ENCODE assay signal across 17 cellular contexts in the genomic region with DNA sequence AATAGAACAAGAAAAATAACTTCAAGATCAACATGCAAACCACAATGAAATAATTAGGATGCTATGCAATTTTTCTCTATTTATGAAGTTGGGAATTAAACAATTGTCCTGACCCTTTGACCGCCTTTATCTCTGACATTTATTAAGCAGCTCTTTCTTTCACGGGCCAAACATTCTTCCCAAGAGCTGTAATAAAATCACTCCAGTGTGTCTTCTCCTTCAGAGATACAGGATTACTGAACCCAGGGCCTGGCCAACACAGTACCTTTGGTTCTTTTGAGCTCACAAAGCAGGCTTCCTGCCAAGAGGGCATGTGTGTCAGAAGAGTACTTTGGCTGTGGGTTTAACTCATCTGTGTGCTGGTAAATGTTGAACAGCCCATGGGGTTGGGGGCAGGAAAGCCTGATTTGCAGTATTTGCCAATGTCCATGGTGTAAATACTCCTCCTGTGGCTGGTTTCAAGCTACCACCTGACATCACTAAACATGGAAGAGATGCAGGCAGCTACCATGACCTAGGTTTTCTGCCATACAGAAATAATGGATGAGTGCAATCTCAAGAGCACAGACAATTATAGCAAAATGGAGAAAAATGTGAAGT.
A peak's percentile ranks its signal among the peaks of the same experiment; 100 is the strongest.
DNase-seq lines count a peak whose midpoint lies in the region; ATAC-seq and TF ChIP-seq lines count a peak whose summit lies in the region.
"Had no signal": no experiment of that assay in that cellular context is flagged by ENCODE, and none has a peak within 500 bp of the region (broad histone marks: within the 10 kb centered on the region; RNA-seq: fewer than 3 reads in every experiment).

No MANE protein-coding gene starts in this region.

- TF ChIP-seq CTCF in SK-N-SH (IDR thresholded peaks at IDR 0.05), result no peak
- TF ChIP-seq CTCF in coronary artery (IDR thresholded peaks at IDR 0.05), result no peak

- no peaks in the 10 kb centered on the region for H3K79me2 ChIP-seq in SK-N-SH (ENCODE audit: insufficient read depth)

- no peak overlapping the region for H3K9ac ChIP-seq in SK-N-SH

- no peaks in the 10 kb centered on the region for H3K36me3 Mint-ChIP-seq in activated T-helper 1 cell treated with anti-CD3 and anti-CD28 coated beads, Interleukin-12 subunit alpha, Interleukin-12 subunit beta, Interleukin-2, Interleukin-4 antibody, amounts not matched to agents 30 ng/mL and 10 ng/mL and 1 ng/mL, durations not matched to agents 14 hours and 24 hours and 36 hours (ENCODE audit: low read depth)
- H3K36me3 Mint-ChIP-seq: stimulated activated naive B cell treated with anti-CD40 and anti-IgM and Interleukin-4, amounts not matched to agents 10 μg/mL and 1 μg/mL and 100 μg/mL, for 72 hours had no signal

- no peak for TF ChIP-seq RAD21 in SK-N-SH (IDR thresholded peaks at IDR 0.05; ENCODE audit: low read length)

- no peak overlapping the region for H3K4me3 ChIP-seq in SK-N-SH (ENCODE audit: low read depth in 2 of 2, low read length in 1 of 2)
- no peak overlapping the region for H3K4me3 ChIP-seq in coronary artery
- H3K4me3 ChIP-seq: K562 had no signal

- POLR2A ChIA-PET in SK-N-SH (lab: Yijun Ruan, JAX), result no interaction called here

- H3F3A ChIP-seq in SK-N-SH (replicated peaks; ENCODE audit: insufficient read depth), result no peaks in the 10 kb centered on the region

- no peaks in the 10 kb centered on the region for H3K4me1 Mint-ChIP-seq in activated T-helper 1 cell treated with anti-CD3 and anti-CD28 coated beads, Interleukin-12 subunit alpha, Interleukin-12 subunit beta, Interleukin-2, Interleukin-4 antibody, amounts not matched to agents 30 ng/mL and 10 ng/mL and 1 ng/mL, durations not matched to agents 14 hours and 24 hours and 36 hours (ENCODE audit: low read depth)
- H3K4me1 Mint-ChIP-seq: central memory CD8-positive, alpha-beta T cell had no signal

- intact Hi-C loops in activated T-helper 1 cell treated with anti-CD3 and anti-CD28 coated beads, Interleukin-12 subunit alpha, Interleukin-12 subunit beta, Interleukin-2, Interleukin-4 antibody, amounts not matched to agents 30 ng/mL and 10 ng/mL and 1 ng/mL, durations not matched to agents 14 hours and 24 hours and 36 hours (cut with micrococcal nuclease), result no loop called here

- H3K36me3 ChIP-seq in SK-N-SH (replicated peaks in 1 of 2; ENCODE audit: control insufficient read depth in 1 of 2, insufficient read depth in 2 of 2, low read length in 1 of 2), result peaks cover 0 to 5% of the 10 kb centered on the region in 2 experiments

- H3K27ac ChIP-seq in SK-N-SH (ENCODE audit: low read depth in 2 of 2, low read length in 1 of 2) (no peak overlapping the region; a peak in 1 of 4 replicates), coronary artery (no peak overlapping the region)

- H3K27me3 Mint-ChIP-seq in activated T-helper 1 cell treated with anti-CD3 and anti-CD28 coated beads, Interleukin-12 subunit alpha, Interleukin-12 subunit beta, Interleukin-2, Interleukin-4 antibody, amounts not matched to agents 30 ng/mL and 10 ng/mL and 1 ng/mL, durations not matched to agents 14 hours and 24 hours and 36 hours (ENCODE audit: insufficient read depth), result peaks cover 3% of the 10 kb centered on the region
- H3K27me3 Mint-ChIP-seq: central memory CD8-positive, alpha-beta T cell had no signal

- no peaks in the 10 kb centered on the region for H3K9me2 ChIP-seq in SK-N-SH

- no peak overlapping the region for H3K4me3 Mint-ChIP-seq in activated T-helper 1 cell treated with anti-CD3 and anti-CD28 coated beads, Interleukin-12 subunit alpha, Interleukin-12 subunit beta, Interleukin-2, Interleukin-4 antibody, amounts not matched to agents 30 ng/mL and 10 ng/mL and 1 ng/mL, durations not matched to agents 14 hours and 24 hours and 36 hours
- H3K4me3 Mint-ChIP-seq: CD4-positive, alpha-beta T cell; central memory CD8-positive, alpha-beta T cell; stimulated activated naive B cell treated with anti-CD40 and anti-IgM and Interleukin-4, amounts not matched to agents 10 μg/mL and 1 μg/mL and 100 μg/mL, for 72 hours had no signal

- H4K20me1 ChIP-seq in SK-N-SH (ENCODE audit: insufficient read depth), result no peaks in the 10 kb centered on the region

- DNase-seq in SK-N-SH (no peak), amniotic epithelial cell (ENCODE audit: low read depth) (peak; percentile 94), glomerular visceral epithelial cell (ENCODE audit: extremely low spot score) (peak; percentile 93), coronary artery (ENCODE audit: low spot score) (no peak)
- no peak for DNase-seq in activated T-helper 1 cell treated with anti-CD3 and anti-CD28 coated beads, Interleukin-12 subunit alpha, Interleukin-12 subunit beta, Interleukin-2, Interleukin-4 antibody, amounts not matched to agents 30 ng/mL and 10 ng/mL and 1 ng/mL, durations not matched to agents 14 hours and 24 hours and 36 hours (ENCODE audit: low spot score)
- DNase-seq in activated CD4-positive, CD25-positive, alpha-beta regulatory T cell (lab: John Stamatoyannopoulos, UW), result no peak
- DNase-seq: CD4-positive, alpha-beta T cell; effector CD8-positive, alpha-beta T cell; NCI-H2081 treated with DMSO at 0.1 percent for 48 hours; NCI-H526; right cardiac atrium; stimulated activated naive B cell treated with anti-CD40 and anti-IgM and Interleukin-4, amounts not matched to agents 10 μg/mL and 1 μg/mL and 100 μg/mL, for 72 hours had no signal

- H2AFZ ChIP-seq in SK-N-SH (ENCODE audit: low read depth), result no peak overlapping the region

- H3K4me1 ChIP-seq in SK-N-SH (ENCODE audit: control insufficient read depth in 1 of 2, insufficient read depth in 2 of 2, low read depth in 1 of 2, low read length in 1 of 2), result peaks cover 0 to 4% of the 10 kb centered on the region in 2 experiments; a peak in 3 of 4 replicates

- no peak overlapping the region for H3K27ac Mint-ChIP-seq in activated T-helper 1 cell treated with anti-CD3 and anti-CD28 coated beads, Interleukin-12 subunit alpha, Interleukin-12 subunit beta, Interleukin-2, Interleukin-4 antibody, amounts not matched to agents 30 ng/mL and 10 ng/mL and 1 ng/mL, durations not matched to agents 14 hours and 24 hours and 36 hours
- H3K27ac Mint-ChIP-seq: CD4-positive, alpha-beta T cell; stimulated activated naive B cell treated with anti-CD40 and anti-IgM and Interleukin-4, amounts not matched to agents 10 μg/mL and 1 μg/mL and 100 μg/mL, for 72 hours had no signal

- no peaks in the 10 kb centered on the region for H3K9me3 Mint-ChIP-seq in activated T-helper 1 cell treated with anti-CD3 and anti-CD28 coated beads, Interleukin-12 subunit alpha, Interleukin-12 subunit beta, Interleukin-2, Interleukin-4 antibody, amounts not matched to agents 30 ng/mL and 10 ng/mL and 1 ng/mL, durations not matched to agents 14 hours and 24 hours and 36 hours
- H3K9me3 Mint-ChIP-seq: CD4-positive, alpha-beta T cell; stimulated activated naive B cell treated with anti-CD40 and anti-IgM and Interleukin-4, amounts not matched to agents 10 μg/mL and 1 μg/mL and 100 μg/mL, for 72 hours had no signal

- CTCF ChIA-PET in SK-N-SH (lab: Yijun Ruan, JAX), result interaction anchor here (1.2 kb wide), 1 partner anchor 369 kb away, joined by 5 read pairs; no protein-coding TSS in a partner anchor

- WGBS in SK-N-SH (ENCODE audit: low lambda C conversion rate), result 68% methylated on average over 2 of the region's 2 CpGs

- H3K4me2 ChIP-seq in SK-N-SH, result no peak overlapping the region

- no peaks in the 10 kb centered on the region for H3K27me3 ChIP-seq in SK-N-SH (ENCODE audit: insufficient read depth)

- peak; percentile 63 for ATAC-seq in SK-N-SH treated with all-trans-retinoic acid at 6 μM for 48 hours
- ATAC-seq in HG03469 (IDR thresholded peaks at IDR 0.05; ENCODE audit: unreplicated experiment), result no peak
- ATAC-seq: activated CD4-positive, CD25-positive, alpha-beta regulatory T cell treated with anti-CD3 and anti-CD28 coated beads, Interleukin-2, amount 50 U/mL, for 24 hours; K562; right cardiac atrium; stimulated activated naive B cell treated with anti-CD40 and anti-IgM and Interleukin-4, amounts not matched to agents 10 μg/mL and 1 μg/mL and 100 μg/mL, for 72 hours had no signal

- H3K9me3 ChIP-seq in SK-N-SH, result no peaks in the 10 kb centered on the region

- no peak for TF ChIP-seq EP300 in SK-N-SH (IDR thresholded peaks at IDR 0.05; ENCODE audit: borderline replicate concordance in 1 of 2, low read depth in 1 of 2, low read length in 1 of 2)

TF ChIP-seq in SK-N-SH treated with all-trans-retinoic acid at 6 μM for 48 hours, 23 proteins besides CTCF, POLR2A, EP300 and RAD21 (continues in another document):
- TF ChIP-seq ZC3H10 (CRISPR knock-in tag; IDR thresholded peaks at IDR 0.05) (no peak), ISL1 (CRISPR knock-in tag; IDR thresholded peaks at IDR 0.05) (peak; percentile 80), RARB (CRISPR knock-in tag; IDR thresholded peaks at IDR 0.05) (no peak), CSDC2 (CRISPR knock-in tag; IDR thresholded peaks at IDR 0.05) (peak; percentile 61; the same call in 1 of the 2 replicates)
- TF ChIP-seq, protein P1, sequence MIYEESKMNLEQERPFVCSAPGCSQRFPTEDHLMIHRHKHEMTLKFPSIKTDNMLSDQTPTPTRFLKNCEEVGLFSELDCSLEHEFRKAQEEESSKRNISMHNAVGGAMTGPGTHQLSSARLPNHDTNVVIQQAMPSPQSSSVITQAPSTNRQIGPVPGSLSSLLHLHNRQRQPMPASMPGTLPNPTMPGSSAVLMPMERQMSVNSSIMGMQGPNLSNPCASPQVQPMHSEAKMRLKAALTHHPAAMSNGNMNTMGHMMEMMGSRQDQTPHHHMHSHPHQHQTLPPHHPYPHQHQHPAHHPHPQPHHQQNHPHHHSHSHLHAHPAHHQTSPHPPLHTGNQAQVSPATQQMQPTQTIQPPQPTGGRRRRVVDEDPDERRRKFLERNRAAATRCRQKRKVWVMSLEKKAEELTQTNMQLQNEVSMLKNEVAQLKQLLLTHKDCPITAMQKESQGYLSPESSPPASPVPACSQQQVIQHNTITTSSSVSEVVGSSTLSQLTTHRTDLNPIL (CRISPR knock-in tag; IDR thresholded peaks at IDR 0.05; ENCODE audit: low read depth), result peak; percentile 64

TF ChIP-seq in SK-N-SH, 30 proteins besides CTCF, POLR2A, EP300 and RAD21 (continues in another document):
- TF ChIP-seq EZH2phosphoT487 (IDR thresholded peaks at IDR 0.05; ENCODE audit: borderline replicate concordance, low read depth), result no peak
- TF ChIP-seq SIN3A (IDR thresholded peaks at IDR 0.05; ENCODE audit: borderline replicate concordance, low read depth, low read length), result no peak
- TF ChIP-seq YY1 (IDR thresholded peaks at IDR 0.05; ENCODE audit: low read depth), result no peak
- no peak for TF ChIP-seq POLR2AphosphoS5 (IDR thresholded peaks at IDR 0.05; ENCODE audit: low read depth, low read length)
- no peak for TF ChIP-seq TAF1 (IDR thresholded peaks at IDR 0.05; ENCODE audit: borderline replicate concordance, low read depth, low read length)
- TF ChIP-seq, protein P2, sequence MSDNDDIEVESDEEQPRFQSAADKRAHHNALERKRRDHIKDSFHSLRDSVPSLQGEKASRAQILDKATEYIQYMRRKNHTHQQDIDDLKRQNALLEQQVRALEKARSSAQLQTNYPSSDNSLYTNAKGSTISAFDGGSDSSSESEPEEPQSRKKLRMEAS (IDR thresholded peaks at IDR 0.05; ENCODE audit: low read depth), result no peak
- TF ChIP-seq RFX5 (IDR thresholded peaks at IDR 0.05; ENCODE audit: low read length), result no peak
- TF ChIP-seq GABPA (IDR thresholded peaks at IDR 0.05; ENCODE audit: low read depth), result no peak

Comparison
In these comparisons a context has a peak if more than half of its experiments do, and no peak if none do; other contexts are left out.
1. DNase-seq: peak in amniotic epithelial cell (single experiment) and glomerular visceral epithelial cell (single experiment); none in SK-N-SH (single experiment), activated T-helper 1 cell treated with anti-CD3 and anti-CD28 coated beads, Interleukin-12 subunit alpha, Interleukin-12 subunit beta, Interleukin-2, Interleukin-4 antibody, amounts not matched to agents 30 ng/mL and 10 ng/mL and 1 ng/mL, durations not matched to agents 14 hours and 24 hours and 36 hours (single experiment), activated CD4-positive, CD25-positive, alpha-beta regulatory T cell (0 of 4) and coronary artery (single experiment).